Comparison of ENCODE assay signal across 15 cellular contexts in genomic region chr18:39801848-39802247, GRCh38.
"Had no signal": no experiment of that assay in that cellular context is flagged by ENCODE, and none has a peak within 500 bp of the region (broad histone marks: within the 10 kb centered on the region; RNA-seq: fewer than 3 reads in every experiment).

No MANE protein-coding gene starts in this region.

- FAIRE-seq: small intestine had no signal

- H3K27ac ChIP-seq: foreskin keratinocyte, hepatocyte, right atrium auricular region, stomach, thoracic aorta, transverse colon had no signal

- H3K4me3 ChIP-seq: hepatocyte, mucosa of descending colon, right atrium auricular region, stomach, thoracic aorta, transverse colon had no signal

- H3K9me3 ChIP-seq: mucosa of descending colon, right atrium auricular region, thoracic aorta, transverse colon had no signal

- DNase-seq: effector memory CD4-positive, alpha-beta T cell; foreskin keratinocyte; head of caudate nucleus; kidney glomerular epithelial cell; mucosa of descending colon; naive thymus-derived CD8-positive, alpha-beta T cell; small intestine; stimulated activated CD4-positive, alpha-beta T cell treated with anti-CD3 and anti-CD28 coated beads, Interleukin-12 subunit alpha, Interleukin-12 subunit beta, amount 100 ng/mL, for 4 hours; stimulated activated naive CD4-positive, alpha-beta T cell; stomach; substantia nigra; transverse colon had no signal

- H3K4me2 ChIP-seq: hepatocyte had no signal

- H3K4me1 ChIP-seq: right atrium auricular region, transverse colon had no signal

- H3K27me3 ChIP-seq: foreskin keratinocyte, hepatocyte, right atrium auricular region, stomach, transverse colon had no signal

- H2AFZ ChIP-seq: hepatocyte had no signal

- H3K36me3 ChIP-seq: right atrium auricular region, stomach, thoracic aorta, transverse colon had no signal

- ATAC-seq: foreskin keratinocyte; mucosa of descending colon; naive thymus-derived CD8-positive, alpha-beta T cell had no signal

- H3K79me2 ChIP-seq: hepatocyte had no signal
